Comparison of ENCODE assay signal across 1 cellular context in genomic region chr11:15695096-15695721, GRCh38.
TF ChIP-seq lines count a peak whose summit lies in the region.

No MANE protein-coding gene starts in this region.

TF ChIP-seq in H1, 55 proteins besides CTCF, POLR2A, EP300 and RAD21:
- TF ChIP-seq SP1 (IDR thresholded peaks at IDR 0.05; ENCODE audit: low read depth, low read length), result no peak
